8 cellular contexts compared by ENCODE assay signal in genomic region chr6:125781307-125781868, GRCh38. TPM values are rescaled to one million over a fixed set of nuclear protein-coding genes. Genes with fewer than 3 reads are reported as not detected.
DNase-seq lines count a peak whose midpoint lies in the region; ATAC-seq and TF ChIP-seq lines count a peak whose summit lies in the region.

No MANE protein-coding gene starts in this region.

- H3F3A ChIP-seq in SU-DHL-6 (ENCODE audit: insufficient read depth): peaks cover 21% of the 10 kb centered on the region

- peak overlapping the region; percentile 75 for H3K4me3 ChIP-seq in GM12865 (ENCODE audit: low read depth, low read length)
- peak overlapping the region; percentile 70 for H3K4me3 ChIP-seq in HUES64 (ENCODE audit: low read length)
- peak overlapping the region; percentile 73 for H3K4me3 ChIP-seq in SU-DHL-6 (ENCODE audit: insufficient read depth, low read length, poor library complexity, severe bottlenecking)
- peak overlapping the region; percentile 84 for H3K4me3 ChIP-seq in naive thymus-derived CD4-positive, alpha-beta T cell (ENCODE audit: low read length)

- H3K4me3 Mint-ChIP-seq in naive thymus-derived CD4-positive, alpha-beta T cell: no peak overlapping the region

- no peaks in the 10 kb centered on the region for H3K9me2 ChIP-seq in SU-DHL-6 (replicated peaks; ENCODE audit: insufficient read depth, low read length)

- 6% methylated on average over 3 of the region's 3 CpGs for WGBS in HUES64

- DNase-seq in GM12865 (ENCODE audit: low read depth) (peak; percentile 80), hepatic stellate cell (ENCODE audit: low spot score) (no peak)
- DNase-seq in effector CD4-positive, alpha-beta T cell: peak; percentile 51
- no peak for DNase-seq in naive thymus-derived CD4-positive, alpha-beta T cell
- DNase-seq in central memory CD4-positive, alpha-beta T cell: no peak

- peaks cover 0 to 7% (median 0%) of the 10 kb centered on the region in 5 donors for H3K36me3 Mint-ChIP-seq in naive thymus-derived CD4-positive, alpha-beta T cell

- peaks cover 7% of the 10 kb centered on the region; the same call in 1 of the 2 replicates for H3K27me3 ChIP-seq in HUES64 (ENCODE audit: insufficient read depth, low read length)
- no peaks in the 10 kb centered on the region for H3K27me3 ChIP-seq in SU-DHL-6 (ENCODE audit: low read length)
- H3K27me3 ChIP-seq in naive thymus-derived CD4-positive, alpha-beta T cell (ENCODE audit: control insufficient read depth in 2 of 2, insufficient read depth in 2 of 2, low read length in 2 of 2): no peaks in the 10 kb centered on the region

- CTCF ChIA-PET in naive thymus-derived CD4-positive, alpha-beta T cell (lab: Charles Lee): interaction anchor here (0.6 to 3.7 kb wide), 13 partner anchors 9 to 475 kb away, joined by 3 to 60 read pairs (median 4); partner anchors contain the start of genes HEY2, HINT3, NCOA7 and TRMT11

- TF ChIP-seq CTCF in GM12865 (IDR thresholded peaks at IDR 0.05; ENCODE audit: insufficient read depth, low read depth, low read length, missing control alignments): no peak
- TF ChIP-seq CTCF in SU-DHL-6 (IDR thresholded peaks at IDR 0.05; ENCODE audit: insufficient read depth, low read length, poor library complexity, severe bottlenecking): peak; percentile 22

- H3K36me3 ChIP-seq in HUES64 (ENCODE audit: insufficient read depth, low read length) (no peaks in the 10 kb centered on the region), SU-DHL-6 (ENCODE audit: low read length) (no peaks in the 10 kb centered on the region)
- H3K36me3 ChIP-seq in naive thymus-derived CD4-positive, alpha-beta T cell (ENCODE audit: control insufficient read depth in 2 of 3, insufficient read depth in 3 of 3, low read length in 3 of 3): no peaks in the 10 kb centered on the region

- ATAC-seq in GM21576 (IDR thresholded peaks at IDR 0.05; ENCODE audit: unreplicated experiment): peak; percentile 36
- peak; percentile 64 for ATAC-seq in naive thymus-derived CD4-positive, alpha-beta T cell

- intact Hi-C loops in naive thymus-derived CD4-positive, alpha-beta T cell (cut with micrococcal nuclease): loop anchor here (1.0 to 5.0 kb wide), 8 partner anchors 8 to 1736 kb away; partner anchors contain the start of genes CENPW (in 1 of the 2), HDDC2 (in 1 of the 2), MTCL3 (in 1 of the 2) and NCOA7 (in 1 of the 2)

- H3K9me3 Mint-ChIP-seq in naive thymus-derived CD4-positive, alpha-beta T cell: peaks cover 0 to 5% (median 0%) of the 10 kb centered on the region in 11 donors

- POLR2A ChIA-PET in naive thymus-derived CD4-positive, alpha-beta T cell (lab: Charles Lee): interaction anchor here (0.5 to 8.1 kb wide), 23 partner anchors 10 to 1730 kb away, joined by 3 to 356 read pairs (median 4); partner anchors contain the start of genes HDDC2, HINT3, NCOA7 and TRMT11

- no peaks in the 10 kb centered on the region for H3K4me1 ChIP-seq in HUES64 (ENCODE audit: insufficient read depth, low read length)
- H3K4me1 ChIP-seq in naive thymus-derived CD4-positive, alpha-beta T cell (ENCODE audit: control insufficient read depth in 2 of 2, insufficient read depth in 2 of 2, low read length in 2 of 2): peaks cover 4 to 19% of the 10 kb centered on the region in 2 donors

- peaks cover 5 to 27% (median 22%) of the 10 kb centered on the region in 7 donors for H3K4me1 Mint-ChIP-seq in naive thymus-derived CD4-positive, alpha-beta T cell

- H3K9me3 ChIP-seq in HUES64 (ENCODE audit: insufficient read depth, low read depth, low read length) (no peaks in the 10 kb centered on the region), SU-DHL-6 (ENCODE audit: insufficient read depth, low read length) (no peaks in the 10 kb centered on the region)
- H3K9me3 ChIP-seq in naive thymus-derived CD4-positive, alpha-beta T cell (ENCODE audit: control insufficient read depth in 2 of 3, low read length in 3 of 3): no peaks in the 10 kb centered on the region

- H3K9ac ChIP-seq in HUES64 (ENCODE audit: low read depth, low read length): peak overlapping the region; percentile 50
- peak overlapping the region; percentile 79 for H3K9ac ChIP-seq in SU-DHL-6 (ENCODE audit: low read length)

- peak overlapping the region; percentile 99 for H3K4me2 ChIP-seq in SU-DHL-6 (ENCODE audit: low read depth, low read length, poor library complexity, severe bottlenecking)

- H4K20me1 ChIP-seq in SU-DHL-6 (ENCODE audit: low read depth, low read length): no peaks in the 10 kb centered on the region

- peaks cover 35% of the 10 kb centered on the region for H3K79me2 ChIP-seq in SU-DHL-6 (ENCODE audit: insufficient read depth, low read length)

- peaks cover 0 to 18% (median 0%) of the 10 kb centered on the region in 5 donors for H3K27me3 Mint-ChIP-seq in naive thymus-derived CD4-positive, alpha-beta T cell

- H2AFZ ChIP-seq in SU-DHL-6 (ENCODE audit: low read depth, low read length, severe bottlenecking): peak overlapping the region; percentile 58

- no peak overlapping the region for H3K27ac Mint-ChIP-seq in naive thymus-derived CD4-positive, alpha-beta T cell

- no peak overlapping the region for H3K27ac ChIP-seq in HUES64 (ENCODE audit: low read depth, low read length)
- peak overlapping the region; percentile 88 for H3K27ac ChIP-seq in SU-DHL-6 (ENCODE audit: low read depth, low read length)
- peak overlapping the region; percentile 77 for H3K27ac ChIP-seq in naive thymus-derived CD4-positive, alpha-beta T cell (ENCODE audit: low read depth, low read length)

RNA-seq across cellular contexts. Expression of gene NCOA7, which starts 9.4 kb away (rescaled TPM):
- 2.4 TPM for polyA plus RNA-seq in HUES64 (2013, experiment 1 of 2)
- 4.3 TPM for polyA plus RNA-seq in HUES64 (2013, experiment 2 of 2)
- 10 to 100 TPM; 30.6 to 55.6 (median 38.0) TPM for total RNA-seq in naive thymus-derived CD4-positive, alpha-beta T cell
- polyA plus RNA-seq in naive thymus-derived CD4-positive, alpha-beta T cell: 10 to 100 TPM; 12.8 to 23.4 TPM

RNA-seq across cellular contexts. Expression of gene HEY2, which starts 32.0 kb away (rescaled TPM):
- polyA plus RNA-seq in HUES64 (2013, experiment 1 of 2): 4.9 TPM
- polyA plus RNA-seq in HUES64 (2013, experiment 2 of 2): 5.7 TPM
- under 1 TPM in 3 of 5 experiments, not detected in 2; 0.34 to 0.46 (median 0.46) TPM for total RNA-seq in naive thymus-derived CD4-positive, alpha-beta T cell
- polyA plus RNA-seq in naive thymus-derived CD4-positive, alpha-beta T cell: under 1 TPM; 0.14 to 0.44 TPM

Comparison
In these comparisons a context has a peak if more than half of its experiments do, and no peak if none do; other contexts are left out.
1. DNase-seq: peak in GM12865 (single experiment) and effector CD4-positive, alpha-beta T cell (single experiment); none in naive thymus-derived CD4-positive, alpha-beta T cell (0 of 9), central memory CD4-positive, alpha-beta T cell (single experiment) and hepatic stellate cell (single experiment).
2. Peak in every context shown above with its lines, with median percentiles within 50 percentile points of each other: H3K4me3 ChIP-seq.